33 cellular contexts compared by ENCODE assay signal in genomic region chr10:13144814-13145213, GRCh38.
"Had no signal": no experiment of that assay in that cellular context is flagged by ENCODE, and none has a peak within 500 bp of the region (broad histone marks: within the 10 kb centered on the region; RNA-seq: fewer than 3 reads in every experiment).

No MANE protein-coding gene starts in this region.

- H3K4me3 Mint-ChIP-seq: activated B cell treated with CpG ODN at 0.5 μM for 24 hours; activated CD4-positive, alpha-beta memory T cell treated with anti-CD3 and anti-CD28 coated beads for 36 hours; activated CD4-positive, alpha-beta T cell treated with anti-CD3 and anti-CD28 coated beads, Interleukin-2, amount 10 ng/mL, durations not matched to agents 24 days and 14 days; activated CD8-positive, alpha-beta T cell treated with anti-CD3 and anti-CD28 coated beads for 36 hours; activated naive CD4-positive, alpha-beta T cell treated with anti-CD3 and anti-CD28 coated beads for 36 hours; activated naive CD8-positive, alpha-beta T cell treated with anti-CD3 and anti-CD28 coated beads for 36 hours; activated T-cell treated with anti-CD3 and anti-CD28 coated beads, Interleukin-2, amount 50 U/mL, for 24 hours; activated T-helper 1 cell treated with anti-CD3 and anti-CD28 coated beads, Interleukin-12 subunit alpha, Interleukin-12 subunit beta, Interleukin-2, Interleukin-4 antibody, amounts not matched to agents 30 ng/mL and 10 ng/mL and 1 ng/mL, durations not matched to agents 14 hours and 24 hours and 36 hours; activated T-helper 17 cell treated with anti-CD3 and anti-CD28 coated beads, Interleukin-2, amount 50 U/mL, for 72 hours; T-helper 1 cell treated with Interleukin-12 subunit alpha and Interleukin-12 subunit beta and Interleukin-4 antibody, amounts not matched to agents 30 μg/mL and 1 μg/mL, for 36 hours; T-helper 2 cell treated with Interferon-gamma antibody and Interleukin-4, amounts not matched to agents 5 μg/mL and 100 μg/mL, for 36 hours had no signal

- H3K4me1 Mint-ChIP-seq: activated B cell treated with CpG ODN at 0.5 μM for 24 hours; activated CD4-positive, alpha-beta T cell treated with anti-CD3 and anti-CD28 coated beads, Interleukin-2, amount 10 ng/mL, durations not matched to agents 24 days and 14 days; activated naive CD8-positive, alpha-beta T cell treated with anti-CD3 and anti-CD28 coated beads for 36 hours; activated T-helper 17 cell treated with anti-CD3 and anti-CD28 coated beads, Interleukin-2, amount 50 U/mL, for 72 hours had no signal

- H3K27ac Mint-ChIP-seq: activated B cell treated with CpG ODN at 0.5 μM for 24 hours; activated CD4-positive, alpha-beta memory T cell treated with anti-CD3 and anti-CD28 coated beads for 36 hours; activated CD4-positive, alpha-beta T cell treated with anti-CD3 and anti-CD28 coated beads, Interleukin-2, amount 10 ng/mL, durations not matched to agents 24 days and 14 days; activated CD8-positive, alpha-beta T cell treated with anti-CD3 and anti-CD28 coated beads for 36 hours; activated naive CD4-positive, alpha-beta T cell treated with anti-CD3 and anti-CD28 coated beads for 36 hours; activated naive CD4-positive, alpha-beta T cell treated with anti-CD3 and anti-CD28 coated beads, Interleukin-2, amount 50 U/mL, for 72 hours; activated naive CD8-positive, alpha-beta T cell treated with anti-CD3 and anti-CD28 coated beads for 36 hours; activated T-cell treated with anti-CD3 and anti-CD28 coated beads, Interleukin-2, amount 50 U/mL, for 24 hours; activated T-helper 1 cell treated with anti-CD3 and anti-CD28 coated beads, Interleukin-12 subunit alpha, Interleukin-12 subunit beta, Interleukin-2, Interleukin-4 antibody, amounts not matched to agents 30 ng/mL and 10 ng/mL and 1 ng/mL, durations not matched to agents 14 hours and 24 hours and 36 hours; activated T-helper 17 cell treated with anti-CD3 and anti-CD28 coated beads, Interleukin-2, amount 50 U/mL, for 72 hours; T-helper 1 cell treated with Interleukin-12 subunit alpha and Interleukin-12 subunit beta and Interleukin-4 antibody, amounts not matched to agents 30 μg/mL and 1 μg/mL, for 36 hours; T-helper 2 cell treated with Interferon-gamma antibody and Interleukin-4, amounts not matched to agents 5 μg/mL and 100 μg/mL, for 36 hours had no signal

- ATAC-seq: activated CD8-positive, alpha-beta T cell treated with anti-CD3 and anti-CD28 coated beads for 36 hours; activated naive CD4-positive, alpha-beta T cell treated with anti-CD3 and anti-CD28 coated beads, Interleukin-2, amount 50 U/mL, for 72 hours; activated T-helper 17 cell treated with anti-CD3 and anti-CD28 coated beads, Interleukin-2, amount 50 U/mL, for 72 hours; body of pancreas had no signal

- H3K27ac ChIP-seq: adrenal gland, body of pancreas, brain microvascular endothelial cell, breast epithelium, VCaP had no signal

- H3K27me3 Mint-ChIP-seq: activated B cell treated with CpG ODN at 0.5 μM for 24 hours; activated CD4-positive, alpha-beta memory T cell treated with anti-CD3 and anti-CD28 coated beads for 36 hours; activated CD4-positive, alpha-beta T cell treated with anti-CD3 and anti-CD28 coated beads, Interleukin-2, amount 10 ng/mL, durations not matched to agents 24 days and 14 days; activated CD8-positive, alpha-beta T cell treated with anti-CD3 and anti-CD28 coated beads for 36 hours; activated naive CD8-positive, alpha-beta T cell treated with anti-CD3 and anti-CD28 coated beads for 36 hours; activated T-cell treated with anti-CD3 and anti-CD28 coated beads, Interleukin-2, amount 50 U/mL, for 24 hours; activated T-helper 17 cell treated with anti-CD3 and anti-CD28 coated beads, Interleukin-2, amount 50 U/mL, for 72 hours had no signal

- DNase-seq: activated B cell treated with CpG ODN at 0.5 μM for 24 hours; activated CD4-positive, alpha-beta memory T cell treated with anti-CD3 and anti-CD28 coated beads for 36 hours; activated CD4-positive, alpha-beta T cell treated with anti-CD3 and anti-CD28 coated beads for 4 hours; activated CD4-positive, alpha-beta T cell treated with anti-CD3 and anti-CD28 coated beads, Interleukin-2, amount 10 ng/mL, durations not matched to agents 24 days and 14 days; activated CD4-positive, alpha-beta T cell treated with anti-CD3 and anti-CD28 coated beads, Interleukin-2, amount 50 U/mL, for 1 hour; activated CD4-positive, alpha-beta T cell treated with anti-CD3 and anti-CD28 coated beads, Interleukin-2, amount 50 U/mL, for 4 hours; activated CD4-positive, CD25-positive, alpha-beta regulatory T cell treated with anti-CD3 and anti-CD28 coated beads, Interleukin-2, amount 50 U/mL, for 72 hours; activated CD8-positive, alpha-beta memory T cell treated with anti-CD3 and anti-CD28 coated beads, Interleukin-2, amount 50 U/mL, for 4 hours; activated CD8-positive, alpha-beta T cell treated with anti-CD3 and anti-CD28 coated beads for 36 hours; activated effector memory CD4-positive, alpha-beta T cell treated with anti-CD3 and anti-CD28 coated beads, Interleukin-2, amount 50 U/mL, for 16 hours; activated gamma-delta T cell treated with Interleukin-2 at 50 U/mL for 16 hours; activated naive CD4-positive, alpha-beta T cell; activated naive CD4-positive, alpha-beta T cell treated with anti-CD3 and anti-CD28 coated beads for 36 hours; activated naive CD4-positive, alpha-beta T cell treated with anti-CD3 and anti-CD28 coated beads, Interleukin-2, amount 50 U/mL, for 16 hours; activated naive CD8-positive, alpha-beta T cell treated with anti-CD3 and anti-CD28 coated beads for 36 hours; activated T-cell treated with anti-CD3 and anti-CD28 coated beads, Interleukin-2, amount 50 U/mL, for 24 hours; activated T-cell treated with anti-CD3 and anti-CD28 coated beads, Interleukin-2, amount 50 U/mL, for 48 hours; adrenal gland; amniotic stem cell; aorta; body of pancreas; brain microvascular endothelial cell; central memory CD4-positive, alpha-beta T cell; T-helper 1 cell; T-helper 2 cell; T-helper 9 cell had no signal
